Comparison of ENCODE assay signal across 18 cellular contexts in genomic region chr1:35692310-35692709, GRCh38. TPM values are rescaled to one million over a fixed set of nuclear protein-coding genes. Genes with fewer than 3 reads are reported as not detected.
DNase-seq lines count a peak whose midpoint lies in the region; ATAC-seq, FAIRE-seq and TF ChIP-seq lines count a peak whose summit lies in the region.
"Had no signal": no experiment of that assay in that cellular context is flagged by ENCODE, and none has a peak within 500 bp of the region (broad histone marks: within the 10 kb centered on the region; RNA-seq: fewer than 3 reads in every experiment).

No MANE protein-coding gene starts in this region.

- WGBS in K562 (ENCODE audit: insufficient coverage, low coverage, missing lambda C conversion rate) = 0% methylated on average over 2 of the region's 2 CpGs
- no CpG with 5 or more reads among the region's 2 CpGs for WGBS in H9 (ENCODE audit: extremely low coverage, insufficient read length, low lambda C conversion rate)

- CTCF ChIA-PET in K562 (lab: Yijun Ruan, JAX; ENCODE audit: low intra/inter-chr PET ratio) = interaction anchor here (0.7 kb wide), 1 partner anchor 1785 kb away, joined by 3 read pairs; no protein-coding TSS in a partner anchor

- in situ Hi-C loops in K562 (cut with MboI) = no loop called here

- H3K27me3 ChIP-seq in K562 (ENCODE audit: control insufficient read depth in 2 of 2, insufficient read depth in 2 of 2, low read length in 2 of 2) (peaks cover 44 to 60% of the 10 kb centered on the region in 2 experiments), H9 (ENCODE audit: insufficient read depth, low read length) (no peaks in the 10 kb centered on the region)

- no peak overlapping the region for H3K4ac ChIP-seq in H9 (ENCODE audit: low read depth, low read length)

- no peak overlapping the region for H4K91ac ChIP-seq in H9 (ENCODE audit: insufficient read length, low read depth, low read length)

- H3K23ac ChIP-seq in H9 (ENCODE audit: insufficient read length, low read depth, low read length) = no peak overlapping the region

- H3K9me1 ChIP-seq in K562 (ENCODE audit: control insufficient read depth, insufficient read depth, low read length) = no peaks in the 10 kb centered on the region

- peaks cover 33% of the 10 kb centered on the region for H3K27me3 Mint-ChIP-seq in H9 (ENCODE audit: low read depth)

- H3K14ac ChIP-seq in H9 (ENCODE audit: insufficient read depth, low read length) = no peak overlapping the region

- H3K79me2 ChIP-seq in K562 (ENCODE audit: control insufficient read depth, insufficient read depth, low read length) (no peaks in the 10 kb centered on the region), H9 (ENCODE audit: insufficient read depth, low read length) (no peaks in the 10 kb centered on the region)

- no peak overlapping the region for H4K5ac ChIP-seq in H9 (ENCODE audit: insufficient read length, low read depth, low read length)

- no peak overlapping the region for H3K27ac Mint-ChIP-seq in H9
- H3K27ac Mint-ChIP-seq: CD4-positive, CD25-positive, alpha-beta regulatory T cell; CD8-positive, alpha-beta T cell had no signal

- H3K4me1 ChIP-seq in K562 (replicated peaks in 1 of 2; ENCODE audit: control insufficient read depth in 2 of 2, insufficient read depth in 2 of 2, low read length in 2 of 2) = peaks cover 0 to 4% of the 10 kb centered on the region in 2 experiments; a peak in 2 of 5 replicates
- no peaks in the 10 kb centered on the region; the same call in 1 of the 2 replicates for H3K4me1 ChIP-seq in H9 (ENCODE audit: insufficient read depth, low read length)
- H3K4me1 ChIP-seq: Caco-2 had no signal

- no peak for TF ChIP-seq RAD21 in K562 (CRISPR knock-in tag; conservative IDR thresholded peaks at IDR 0.05 in 1 of 2, IDR thresholded peaks at IDR 0.05 in 1 of 2)

- TF ChIP-seq CTCF in D721Med (IDR thresholded peaks at IDR 0.05; ENCODE audit: insufficient read depth, missing control alignments) = no peak
- TF ChIP-seq CTCF in K562 (IDR thresholded peaks at IDR 0.05 in 2 of 3, conservative IDR thresholded peaks at IDR 0.05 in 1 of 3; ENCODE audit: insufficient read depth in 2 of 3, low read depth in 1 of 3, low read length in 3 of 3) = no peak
- TF ChIP-seq CTCF in H9 (conservative IDR thresholded peaks at IDR 0.05) = no peak

- ATAC-seq in K562 (peak; percentile 45), HG03280 (IDR thresholded peaks at IDR 0.05; ENCODE audit: unreplicated experiment) (no peak), HG02571 (IDR thresholded peaks at IDR 0.05; ENCODE audit: unreplicated experiment) (no peak)
- ATAC-seq: CD8-positive, alpha-beta T cell; GM12878 had no signal

- H3K23me2 ChIP-seq in H9 (ENCODE audit: insufficient read length, low read depth, low read length, poor library complexity, severe bottlenecking) = no peaks in the 10 kb centered on the region

- no peaks in the 10 kb centered on the region; a peak in 1 of 7 replicates for H3K36me3 Mint-ChIP-seq in H9 (ENCODE audit: insufficient read depth in 1 of 3, low read depth in 3 of 3)
- H3K36me3 Mint-ChIP-seq: CD4-positive, CD25-positive, alpha-beta regulatory T cell; CD8-positive, alpha-beta T cell had no signal

- no peak for DNase-seq in D721Med (ENCODE audit: insufficient read length, low spot score)
- DNase-seq in NCI-H524 (lab: John Stamatoyannopoulos, UW) = peak; percentile 37 to 83
- peak; percentile 56 for DNase-seq in NCI-H82 treated with DMSO at 0.1 percent for 48 hours (lab: John Stamatoyannopoulos, UW; ENCODE audit: unreplicated experiment)
- no peak for DNase-seq in K562 (ENCODE audit: extremely low read depth in 1 of 4, low spot score in 3 of 4)
- no peak for DNase-seq in H9
- DNase-seq: C1 segment of cervical spinal cord; Caco-2; CD4-positive, CD25-positive, alpha-beta regulatory T cell; CD8-positive, alpha-beta T cell; DMS 273 treated with DMSO at 0.1 percent for 48 hours; EL; GDM1; GOT3; HCEC 1CT had no signal

- no peak overlapping the region for H3K4me3 Mint-ChIP-seq in H9
- H3K4me3 Mint-ChIP-seq: CD4-positive, CD25-positive, alpha-beta regulatory T cell; CD8-positive, alpha-beta T cell had no signal

- H4K20me1 ChIP-seq in K562 (replicated peaks; ENCODE audit: control insufficient read depth, insufficient read depth, low read length) (peaks cover 3% of the 10 kb centered on the region; the same call in 1 of the 2 replicates), H9 (ENCODE audit: control insufficient read depth, insufficient read depth, insufficient read length) (no peaks in the 10 kb centered on the region)

- H2BK5ac ChIP-seq in H9 (ENCODE audit: insufficient read length, low read length) = no peak overlapping the region

- H2BK12ac ChIP-seq in H9 (ENCODE audit: insufficient read length, low read depth, low read length) = no peak overlapping the region

- no peak overlapping the region for H3K56ac ChIP-seq in H9 (ENCODE audit: insufficient read length, low read depth, low read length)

- no peak overlapping the region for H2BK120ac ChIP-seq in H9 (ENCODE audit: low read depth, low read length, poor library complexity, severe bottlenecking)

- H3K9me3 ChIP-seq in K562 (replicated peaks; ENCODE audit: control insufficient read depth, insufficient read depth, low read depth, low read length) (no peaks in the 10 kb centered on the region), H9 (ENCODE audit: control insufficient read depth, low read depth, low read length) (no peaks in the 10 kb centered on the region)
- H3K9me3 ChIP-seq: Caco-2 had no signal

- H3K4me2 ChIP-seq in K562 (ENCODE audit: insufficient read depth, low read length) (no peak overlapping the region), H9 (ENCODE audit: insufficient read depth, insufficient read length, low read length) (no peak overlapping the region)

- intact Hi-C loops in K562 (cut with micrococcal nuclease) = no loop called here

- no peak overlapping the region for H4K8ac ChIP-seq in H9 (replicated peaks; ENCODE audit: insufficient read length, low read depth, low read length)

- FAIRE-seq in D721Med (lab: Jason Lieb, UNC) (peak; percentile 80), K562 (lab: Jason Lieb, UNC) (peak; percentile 65)
- FAIRE-seq: GM12878, H54 had no signal

- H3K36me3 ChIP-seq in K562 (ENCODE audit: control insufficient read depth, insufficient read depth, low read length) = no peaks in the 10 kb centered on the region

- H3K18ac ChIP-seq in H9 (ENCODE audit: insufficient read length, low read depth, low read length) = no peak overlapping the region

- no peak overlapping the region for H3T11ph ChIP-seq in H9 (ENCODE audit: low read length)

- H3K9ac ChIP-seq in K562 (ENCODE audit: insufficient read depth in 1 of 2, low read depth in 2 of 2, low read length in 2 of 2) (no peak overlapping the region), H9 (ENCODE audit: extremely low read depth, insufficient read length, low read length) (no peak overlapping the region)

- H3K27ac ChIP-seq in K562 (ENCODE audit: extremely low read depth, low read depth, low read length) (no peak overlapping the region), H9 (ENCODE audit: insufficient read length, low read depth, low read length) (no peak overlapping the region)

- no peaks in the 10 kb centered on the region for H3K79me1 ChIP-seq in H9 (ENCODE audit: insufficient read depth, low read depth, low read length, poor library complexity, severe bottlenecking)

- no peak overlapping the region for H2AFZ ChIP-seq in K562 (ENCODE audit: low read depth, low read length)
- no peak overlapping the region for H2AFZ ChIP-seq in H9 (ENCODE audit: low read length)

- POLR2A ChIA-PET in K562 (lab: Yijun Ruan, JAX) = interaction anchor here (1.1 kb wide), 1 partner anchor 10 kb away, joined by 4 read pairs; no protein-coding TSS in a partner anchor

- TF ChIP-seq POLR2A in K562 (conservative IDR thresholded peaks at IDR 0.05) = no peak

- H2AK5ac ChIP-seq in H9 (ENCODE audit: insufficient read length, low read length) = no peak overlapping the region

- no peak overlapping the region for H3K4me3 ChIP-seq in K562
- H3K4me3 ChIP-seq: GM12878 had no signal

- peaks cover 2 to 4% of the 10 kb centered on the region in 2 experiments; a peak in 3 of 5 replicates for H3K9me3 Mint-ChIP-seq in H9
- H3K9me3 Mint-ChIP-seq: CD8-positive, alpha-beta T cell had no signal

- H2BK20ac ChIP-seq in H9 (ENCODE audit: low read depth, low read length, poor library complexity, severe bottlenecking) = no peak overlapping the region

- H3K4me1 Mint-ChIP-seq in H9 = peaks cover 29 to 31% of the 10 kb centered on the region in 2 experiments

- BruUV-seq in K562 (replicated peaks; lab: Mats Ljungman, UMichigan) = no TSS peak

- no peak overlapping the region for H2BK15ac ChIP-seq in H9 (ENCODE audit: low read depth, low read length)

- no peak for TF ChIP-seq EP300 in K562 (IDR thresholded peaks at IDR 0.05; ENCODE audit: low read length)

RNA-seq across cellular contexts. Expression of gene C1orf216, which starts 26.4 kb away (rescaled TPM):
- 46.1 and 50.8 TPM in 2 replicates for total RNA-seq in K562 (2011; cell fraction: chromatin; rRNA removed; ENCODE audit: low replicate concordance)
- total RNA-seq in K562 (2011; cell fraction: nucleolus; rRNA removed) = 24.2 and 26.6 TPM in 2 replicates
- 52.4 and 67.3 TPM in 2 replicates for total RNA-seq in K562 (2011; cell fraction: nucleoplasm; rRNA removed)
- total RNA-seq in K562 (2014; rRNA removed) (15.4 and 16.0 TPM in 2 replicates), K562 (2014; rRNA removed; fragmentation: Illumina TruSeq; extraction: Trizol) (15.0 and 16.4 TPM in 2 replicates), K562 (2015; rRNA removed; fragmentation: Illumina TruSeq; extraction: Trizol) (12.8 and 13.1 TPM in 2 replicates), K562 (2021) (15.1 and 19.0 TPM in 2 replicates), H9 (2021) (11.7 and 13.5 TPM in 2 replicates)
- polyA plus RNA-seq in K562 (2011; rRNA removed) (20.8 and 25.1 TPM in 2 replicates), K562 (2014; fragmentation: Illumina TruSeq; extraction: Trizol) (12.4 and 15.7 TPM in 2 replicates), K562 (2014; fragmentation: Nextera tagmentation; extraction: Ambion mirVana) (1 to 10 TPM; 3.4 to 4.7 TPM), K562 (2014; rRNA removed) (20.3 and 20.5 TPM in 2 replicates)
- 17.4 and 22.7 TPM in 2 replicates for polyA plus RNA-seq in K562 (2011; cell fraction: cytosol; rRNA removed)
- 48.8 and 49.3 TPM in 2 replicates for polyA plus RNA-seq in K562 (2011; cell fraction: nucleus; rRNA removed)
- 14.1 and 18.8 TPM in 2 replicates for polyA plus RNA-seq in K562 (2012)
- polyA minus RNA-seq in K562 (2011; rRNA and poly(A)+ RNA removed) = 44.1 and 54.0 TPM in 2 replicates
- polyA minus RNA-seq in K562 (2011; cell fraction: cytosol; rRNA and poly(A)+ RNA removed) = 12.3 and 14.6 TPM in 2 replicates
- polyA minus RNA-seq in K562 (2011; cell fraction: nucleus; rRNA and poly(A)+ RNA removed) = 8.9 and 10.1 TPM in 2 replicates

RNA-seq across cellular contexts. Expression of gene PSMB2, which starts 51.0 kb away (rescaled TPM):
- total RNA-seq in K562 (2011; cell fraction: chromatin; rRNA removed; ENCODE audit: low replicate concordance) = 31.2 and 38.1 TPM in 2 replicates
- 24.7 and 27.5 TPM in 2 replicates for total RNA-seq in K562 (2011; cell fraction: nucleolus; rRNA removed)
- 46.6 and 87.8 TPM in 2 replicates for total RNA-seq in K562 (2011; cell fraction: nucleoplasm; rRNA removed)
- total RNA-seq in K562 (2014; rRNA removed) (71.7 and 103 TPM in 2 replicates), K562 (2014; rRNA removed; fragmentation: Illumina TruSeq; extraction: Trizol) (144 and 145 TPM in 2 replicates), K562 (2015; rRNA removed; fragmentation: Illumina TruSeq; extraction: Trizol) (140 and 155 TPM in 2 replicates), K562 (2021) (231 and 235 TPM in 2 replicates), H9 (2021) (86.0 and 93.1 TPM in 2 replicates)
- polyA plus RNA-seq in K562 (2011; rRNA removed) (165 and 171 TPM in 2 replicates), K562 (2014; fragmentation: Illumina TruSeq; extraction: Trizol) (283 and 321 TPM in 2 replicates), K562 (2014; fragmentation: Nextera tagmentation; extraction: Ambion mirVana) (100 to 1,000 TPM; 499 to 543 TPM), K562 (2014; rRNA removed) (150 and 162 TPM in 2 replicates)
- polyA plus RNA-seq in K562 (2011; cell fraction: cytosol; rRNA removed) = 180 and 190 TPM in 2 replicates
- polyA plus RNA-seq in K562 (2011; cell fraction: nucleus; rRNA removed) = 68.1 and 83.6 TPM in 2 replicates
- 147 and 203 TPM in 2 replicates for polyA plus RNA-seq in K562 (2012)
- polyA minus RNA-seq in K562 (2011; rRNA and poly(A)+ RNA removed) = 117 and 126 TPM in 2 replicates
- 108 and 118 TPM in 2 replicates for polyA minus RNA-seq in K562 (2011; cell fraction: cytosol; rRNA and poly(A)+ RNA removed)
- 13.2 and 23.4 TPM in 2 replicates for polyA minus RNA-seq in K562 (2011; cell fraction: nucleus; rRNA and poly(A)+ RNA removed)

Comparison
In these comparisons a context has a peak if more than half of its experiments do, and no peak if none do; other contexts are left out.
1. DNase-seq: peak in NCI-H524 (2 of 2) and NCI-H82 treated with DMSO at 0.1 percent for 48 hours (single experiment); none in D721Med (single experiment), K562 (0 of 4) and H9 (single experiment).